ENCODE assay signal across 20 cellular contexts in the genomic region with DNA sequence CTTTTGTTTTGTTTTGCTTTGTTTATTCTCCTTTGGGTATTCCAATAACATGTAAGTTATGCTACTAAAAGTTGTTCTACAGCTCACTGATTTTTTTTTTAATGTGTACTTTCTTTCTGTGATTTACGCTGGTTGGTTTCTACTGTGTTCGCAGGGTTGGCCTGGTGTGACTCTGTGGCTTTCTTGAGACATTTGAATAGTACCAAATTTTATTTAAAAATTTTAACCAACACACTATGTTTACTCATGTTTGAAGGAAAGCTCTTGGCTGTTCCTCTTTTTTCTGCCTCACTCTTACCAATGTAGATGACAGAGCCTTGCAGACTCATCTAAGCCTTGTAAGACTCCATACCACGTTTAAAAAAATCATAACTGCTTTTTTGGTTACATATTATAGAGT.
"Had no signal": no experiment of that assay in that cellular context is flagged by ENCODE, and none has a peak within 500 bp of the region (broad histone marks: within the 10 kb centered on the region; RNA-seq: fewer than 3 reads in every experiment).

No MANE protein-coding gene starts in this region.

- H3K27ac Mint-ChIP-seq: natural killer cell; progenitor cell of endocrine pancreas; stimulated activated naive CD8-positive, alpha-beta T cell treated with anti-CD3 and anti-CD28 coated beads, Interleukin-15, Interleukin-2, amounts not matched to agents 100 ng/mL and 50 ng/mL, for 24 hours had no signal

- DNase-seq: hippocampal formation; kidney glomerular epithelial cell; left cardiac atrium; lower lobe of right lung; mammary epithelial cell; mesenchymal stem cell; natural killer cell; ovary; right lobe of liver; stimulated activated CD4-positive, alpha-beta T cell treated with anti-CD3 and anti-CD28 coated beads, Interleukin-1b, Interleukin-23, amount 100 ng/mL, for 48 hours; stimulated activated CD4-positive, alpha-beta T cell treated with anti-CD3 and anti-CD28 coated beads, Interleukin-2, amount 100 ng/mL, for 48 hours; stimulated activated CD4-positive, alpha-beta T cell treated with anti-CD3 and anti-CD28 coated beads, Interleukin-4, amount 100 ng/mL, for 4 hours; stimulated activated CD8-positive, alpha-beta memory T cell treated with anti-CD3 and anti-CD28 coated beads, Interleukin-4, amount 100 ng/mL, for 48 hours; stimulated activated naive CD4-positive, alpha-beta T cell; tibial artery; trophoblast cell; upper lobe of right lung had no signal

- ATAC-seq: left cardiac atrium, left lobe of liver, lower lobe of right lung, right lobe of liver, upper lobe of right lung had no signal

- H3K27me3 Mint-ChIP-seq: progenitor cell of endocrine pancreas; stimulated activated naive CD8-positive, alpha-beta T cell treated with anti-CD3 and anti-CD28 coated beads, Interleukin-15, Interleukin-2, amounts not matched to agents 100 ng/mL and 50 ng/mL, for 24 hours had no signal

- H3K4me1 Mint-ChIP-seq: natural killer cell had no signal

- H3K4me3 Mint-ChIP-seq: natural killer cell; stimulated activated naive CD8-positive, alpha-beta T cell treated with anti-CD3 and anti-CD28 coated beads, Interleukin-15, Interleukin-2, amounts not matched to agents 100 ng/mL and 50 ng/mL, for 24 hours had no signal
